19 cellular contexts compared by ENCODE assay signal in genomic region chr1:155082941-155083541, GRCh38. TPM values are rescaled to one million over a fixed set of nuclear protein-coding genes. Genes with fewer than 3 reads are reported as not detected.
A peak's percentile ranks its signal among the peaks of the same experiment; 100 is the strongest.
DNase-seq lines count a peak whose midpoint lies in the region; ATAC-seq and TF ChIP-seq lines count a peak whose summit lies in the region.
"Had no signal": no experiment of that assay in that cellular context is flagged by ENCODE, and none has a peak within 500 bp of the region (broad histone marks: within the 10 kb centered on the region; RNA-seq: fewer than 3 reads in every experiment).

No MANE protein-coding gene starts in this region.

- ATAC-seq in GM21723 (IDR thresholded peaks at IDR 0.05; ENCODE audit: unreplicated experiment) (no peak), HG02678 (IDR thresholded peaks at IDR 0.05; ENCODE audit: unreplicated experiment) (no peak), HG03095 (IDR thresholded peaks at IDR 0.05; ENCODE audit: unreplicated experiment) (no peak)
- ATAC-seq: stimulated activated memory B cell treated with anti-CD40 and anti-IgM and Interleukin-4, amounts not matched to agents 10 μg/mL and 1 μg/mL and 100 μg/mL, for 72 hours had no signal

- H3K9me3 Mint-ChIP-seq in neural crest cell (no peaks in the 10 kb centered on the region), osteocyte (ENCODE audit: unreplicated experiment) (no peaks in the 10 kb centered on the region)
- H3K9me3 Mint-ChIP-seq: stimulated activated memory B cell treated with anti-CD40 and anti-IgM and Interleukin-4, amounts not matched to agents 10 μg/mL and 1 μg/mL and 100 μg/mL, for 72 hours had no signal

- peak overlapping the region; percentile 27 for H3K4me3 ChIP-seq in LNCaP clone FGC (ENCODE audit: low read depth, low read length)
- H3K4me3 ChIP-seq: uterus had no signal

- H3K27me3 Mint-ChIP-seq in neural crest cell (ENCODE audit: low read depth), result peaks cover 63% of the 10 kb centered on the region
- H3K27me3 Mint-ChIP-seq in osteocyte (ENCODE audit: unreplicated experiment), result peaks cover 33% of the 10 kb centered on the region

- DNase-seq in LNCaP clone FGC (ENCODE audit: low read depth) (peak; percentile 63), epithelial cell of prostate (ENCODE audit: low read depth, low spot score) (no peak), neural crest cell (ENCODE audit: low read depth, low spot score) (no peak), osteocyte (ENCODE audit: extremely low spot score, unreplicated experiment) (no peak)
- DNase-seq: activated gamma-delta T cell treated with Interleukin-2 at 50 U/mL for 16 hours; AML-193; stimulated activated CD4-positive, alpha-beta T cell treated with anti-CD3 and anti-CD28 coated beads, Interleukin-2, amount 100 ng/mL, for 48 hours; T-helper 2 cell; uterus had no signal

- TF ChIP-seq CTCF in C4-2B (conservative IDR thresholded peaks at IDR 0.05) (no peak), LNCaP clone FGC (IDR thresholded peaks at IDR 0.05; ENCODE audit: control insufficient read depth, extremely low read depth, insufficient read depth) (no peak), neural crest cell (conservative IDR thresholded peaks at IDR 0.05) (no peak), osteocyte (IDR thresholded peaks at IDR 0.05) (no peak)

- H3K36me3 Mint-ChIP-seq in neural crest cell (ENCODE audit: low read depth) (no peaks in the 10 kb centered on the region), osteocyte (ENCODE audit: unreplicated experiment) (peaks cover 2% of the 10 kb centered on the region)
- H3K36me3 Mint-ChIP-seq: stimulated activated memory B cell treated with anti-CD40 and anti-IgM and Interleukin-4, amounts not matched to agents 10 μg/mL and 1 μg/mL and 100 μg/mL, for 72 hours had no signal

- H3K27ac ChIP-seq in C4-2B (peak overlapping the region; percentile 82), epithelial cell of prostate (peak overlapping the region; percentile 82)
- H3K27ac ChIP-seq: uterus had no signal

- H3K27ac Mint-ChIP-seq in neural crest cell (ENCODE audit: unreplicated experiment) (no peak overlapping the region), osteocyte (ENCODE audit: unreplicated experiment) (no peak overlapping the region)
- H3K27ac Mint-ChIP-seq: stimulated activated memory B cell treated with anti-CD40 and anti-IgM and Interleukin-4, amounts not matched to agents 10 μg/mL and 1 μg/mL and 100 μg/mL, for 72 hours had no signal

- peaks cover 43% of the 10 kb centered on the region for H3K4me1 Mint-ChIP-seq in neural crest cell
- H3K4me1 Mint-ChIP-seq in osteocyte (ENCODE audit: unreplicated experiment), result peaks cover 45% of the 10 kb centered on the region

- H3K4me3 Mint-ChIP-seq in neural crest cell, result peak overlapping the region; percentile 69
- H3K4me3 Mint-ChIP-seq in osteocyte (ENCODE audit: unreplicated experiment), result no peak overlapping the region

RNA-seq across cellular contexts. Expression of gene EFNA3, which starts 4.4 kb away (rescaled TPM):
- total RNA-seq in neural crest cell, result 5.6 and 6.6 TPM in 2 replicates
- total RNA-seq in osteocyte, result 2.1 and 2.9 TPM in 2 replicates

RNA-seq across cellular contexts. Expression of gene EFNA4, which starts 19.5 kb away (rescaled TPM):
- 26.4 and 28.5 TPM in 2 replicates for total RNA-seq in neural crest cell
- total RNA-seq in osteocyte, result 10.1 and 12.4 TPM in 2 replicates

RNA-seq across cellular contexts. Expression of gene ADAM15, which starts 31.9 kb away (rescaled TPM):
- total RNA-seq in neural crest cell, result 82.2 and 85.1 TPM in 2 replicates
- total RNA-seq in osteocyte, result 88.4 and 89.4 TPM in 2 replicates

RNA-seq across cellular contexts. Expression of gene EFNA1, which starts 44.6 kb away (rescaled TPM):
- total RNA-seq in neural crest cell (0.50 and 0.77 TPM in 2 replicates), osteocyte (29.3 and 31.3 TPM in 2 replicates)

RNA-seq across cellular contexts. Expression of gene DCST1, which starts 49.4 kb away (rescaled TPM):
- total RNA-seq in neural crest cell (not detected in 2 replicates), osteocyte (not detected in 2 replicates)
- total RNA-seq: cardiac septum, epithelial cell of proximal tubule, lung microvascular endothelial cell, NCI-H460, RPMI7951 had no signal
